ENCODE assay signal across 8 cellular contexts in genomic region chr1:58815680-58816071, GRCh38. TPM values are rescaled to one million over a fixed set of nuclear protein-coding genes. Genes with fewer than 3 reads are reported as not detected.
DNase-seq lines count a peak whose midpoint lies in the region; TF ChIP-seq lines count a peak whose summit lies in the region.

No MANE protein-coding gene starts in this region.

- no peak for TF ChIP-seq EP300 in transverse colon (IDR thresholded peaks at IDR 0.05; ENCODE audit: low read depth)

- H3K27ac ChIP-seq in transverse colon, result peak overlapping the region; percentile 93 to 96 (median 94)

- no peaks in the 10 kb centered on the region for H3K9me3 ChIP-seq in transverse colon

- peak overlapping the region; percentile 45 to 69 (median 53) for H3K4me3 ChIP-seq in transverse colon

- no peaks in the 10 kb centered on the region for H3K27me3 ChIP-seq in transverse colon

- H3K36me3 ChIP-seq in transverse colon, result no peaks in the 10 kb centered on the region

- peaks cover 5 to 43% (median 20%) of the 10 kb centered on the region in 4 donors for H3K4me1 ChIP-seq in transverse colon

- TF ChIP-seq POLR2A in transverse colon (IDR thresholded peaks at IDR 0.05), result no peak

- in situ Hi-C loops in transverse colon (cut with MboI; ENCODE audit: low pct_ligation_motif_present in 1 of 4, low pct_unique_long_range_greater_than_20kb in 1 of 4, low sequenced_read_pairs in 3 of 4), result no loop called here

- TF ChIP-seq CTCF in chondrocyte (IDR thresholded peaks at IDR 0.05) (no peak), transverse colon (IDR thresholded peaks at IDR 0.05) (no peak)

- no peaks in the 10 kb centered on the region for H3K9me3 Mint-ChIP-seq in chondrocyte (ENCODE audit: low read depth)

- peak overlapping the region; percentile 90 for H3K27ac Mint-ChIP-seq in chondrocyte (ENCODE audit: unreplicated experiment)

- 0 to 1% methylated on average over 12 to 13 of the region's 13 CpGs for WGBS in transverse colon (ENCODE audit: low coverage in 1 of 2), 2 donors

- peaks cover 52% of the 10 kb centered on the region for H3K4me1 Mint-ChIP-seq in chondrocyte (ENCODE audit: low read depth)

- no peaks in the 10 kb centered on the region for H3K27me3 Mint-ChIP-seq in chondrocyte (ENCODE audit: low read depth)

- peak; percentile 52 for DNase-seq in EH (ENCODE audit: low read depth)
- DNase-seq in H4 (ENCODE audit: low spot score), result peak; percentile 33
- DNase-seq in NCI-H526 treated with DMSO at 0.1 percent for 48 hours (lab: John Stamatoyannopoulos, UW), result peak; percentile 38
- DNase-seq in chondrocyte (ENCODE audit: low spot score), result no peak
- DNase-seq in lung microvascular endothelial cell (ENCODE audit: low read depth in 2 of 2), result peak; percentile 43 to 74
- peak; percentile 77 for DNase-seq in transverse colon
- no peak for DNase-seq in stimulated activated CD4-positive, alpha-beta T cell treated with anti-CD3 and anti-CD28 coated beads, Interleukin-2, amount 100 ng/mL, for 24 hours
- no peak for DNase-seq in NCI-H146 (lab: John Stamatoyannopoulos, UW)

- intact Hi-C loops in transverse colon (cut with DNase I; ENCODE audit: low total_unique reads), result loop anchor here (1.0 to 10.0 kb wide), 2 partner anchors 28 to 79 kb away; no protein-coding TSS in a partner anchor

- H3K36me3 Mint-ChIP-seq in chondrocyte (ENCODE audit: low read depth), result no peaks in the 10 kb centered on the region

- peak overlapping the region; percentile 78 for H3K4me3 Mint-ChIP-seq in chondrocyte (ENCODE audit: unreplicated experiment)

RNA-seq across cellular contexts. Expression of gene JUN, which starts 31.8 kb away (rescaled TPM):
- 23.2 and 29.4 TPM in 2 replicates for total RNA-seq in H4 (2014; rRNA removed; shearing (Covaris generic))
- total RNA-seq in chondrocyte (74.9 to 98.8 TPM (median 92.3 TPM) in 3 replicates), lung microvascular endothelial cell (48.4 and 152 TPM in 2 replicates), transverse colon (100 to 1,000 TPM; 315 to 440 (median 376) TPM)

Comparison
In these comparisons a context has a peak if more than half of its experiments do, and no peak if none do; other contexts are left out.
1. DNase-seq: peak in EH (single experiment), H4 (single experiment), NCI-H526 treated with DMSO at 0.1 percent for 48 hours (single experiment), lung microvascular endothelial cell (2 of 2) and transverse colon (single experiment); none in chondrocyte (single experiment), stimulated activated CD4-positive, alpha-beta T cell treated with anti-CD3 and anti-CD28 coated beads, Interleukin-2, amount 100 ng/mL, for 24 hours (0 of 2) and NCI-H146 (single experiment).